ENCODE assay signal across 3 cellular contexts in the genomic region with DNA sequence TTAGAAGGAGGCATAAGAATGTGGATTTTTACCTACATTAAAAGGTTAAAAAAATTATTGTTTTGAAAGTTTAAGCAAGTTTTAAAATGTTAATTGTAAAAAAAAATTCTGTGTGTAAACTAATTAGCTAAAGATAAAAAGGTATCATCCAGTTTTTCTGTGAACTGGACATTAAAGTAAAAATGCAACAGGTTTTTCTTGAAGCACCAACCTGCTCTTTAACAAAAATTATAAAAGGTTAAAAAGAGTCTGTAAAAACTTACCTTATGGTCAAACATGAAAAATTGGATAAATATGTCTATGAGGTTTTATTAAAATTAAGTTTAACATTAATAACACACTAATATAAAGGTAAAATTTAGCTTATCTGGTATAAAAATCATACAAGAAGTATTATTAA. TPM values are rescaled to one million over a fixed set of nuclear protein-coding genes. Genes with fewer than 3 reads are reported as not detected.
"Had no signal": no experiment of that assay in that cellular context is flagged by ENCODE, and none has a peak within 500 bp of the region (broad histone marks: within the 10 kb centered on the region; RNA-seq: fewer than 3 reads in every experiment).

No MANE protein-coding gene starts in this region.

RNA-seq across cellular contexts. Expression of a gene that starts 48.7 kb away (rescaled TPM):
- total RNA-seq: activated naive CD8-positive, alpha-beta T cell treated with anti-CD3 and anti-CD28 coated beads for 36 hours; activated T-cell treated with anti-CD3 and anti-CD28 coated beads, Interleukin-2, amount 50 U/mL, for 4 hours; activated T-helper 1 cell treated with anti-CD3 and anti-CD28 coated beads, Interleukin-12 subunit alpha, Interleukin-12 subunit beta, Interleukin-2, Interleukin-4 antibody, amounts not matched to agents 30 ng/mL and 10 ng/mL and 1 ng/mL, durations not matched to agents 14 hours and 24 hours and 36 hours had no signal
